8 cellular contexts compared by ENCODE assay signal in genomic region chr15:64387562-64388168, GRCh38. TPM values are rescaled to one million over a fixed set of nuclear protein-coding genes. Genes with fewer than 3 reads are reported as not detected.
A peak's percentile ranks its signal among the peaks of the same experiment; 100 is the strongest.
DNase-seq lines count a peak whose midpoint lies in the region; ATAC-seq and TF ChIP-seq lines count a peak whose summit lies in the region.

Gene TRIP4 (plus strand): TSS chr15:64387836. CDS start chr15:64387864, 28 bp downstream.

- CTCF ChIA-PET in CD4-positive, alpha-beta T cell (lab: Charles Lee), result interaction anchor here (0.5 to 1.4 kb wide), 4 partner anchors 29 to 665 kb away, joined by 3 to 4 read pairs (median 3); no protein-coding TSS in a partner anchor

- H3K27me3 ChIP-seq in CD4-positive, alpha-beta T cell (ENCODE audit: control insufficient read depth, insufficient read depth, low read length), result no peaks in the 10 kb centered on the region
- no peaks in the 10 kb centered on the region for H3K27me3 ChIP-seq in effector memory CD4-positive, alpha-beta T cell (replicated peaks; ENCODE audit: control insufficient read depth, insufficient read depth, low read length, poor library complexity, severe bottlenecking)

- H3K9me3 ChIP-seq in CD4-positive, alpha-beta T cell (ENCODE audit: control insufficient read depth, low read length), result no peaks in the 10 kb centered on the region
- no peaks in the 10 kb centered on the region for H3K9me3 ChIP-seq in effector memory CD4-positive, alpha-beta T cell (ENCODE audit: control insufficient read depth, low read length)

- peak; percentile 94 to 96 (median 95) for DNase-seq in CD4-positive, alpha-beta T cell
- DNase-seq in HK-2 (ENCODE audit: unreplicated experiment) (peak; percentile 92), medulla oblongata (ENCODE audit: extremely low spot score) (peak; percentile 94)
- peak; percentile 91 for DNase-seq in NK-92 treated with Interleukin-12 subunit alpha and Interleukin-12 subunit beta, amount 100 ng/mL, for 24 hours (lab: John Stamatoyannopoulos, UW)
- DNase-seq in activated CD8-positive, alpha-beta memory T cell treated with anti-CD3 and anti-CD28 coated beads for 24 hours, result peak; percentile 98
- DNase-seq in effector memory CD4-positive, alpha-beta T cell, result peak; percentile 91 to 95 (median 93)
- peak; percentile 91 for DNase-seq in stimulated activated CD8-positive, alpha-beta memory T cell treated with anti-CD3 and anti-CD28 coated beads, Interleukin-12 subunit alpha, Interleukin-12 subunit beta, amount 100 ng/mL, for 1 hour (ENCODE audit: low read depth)

- peak within 1 kb of the TSS; percentile 8 for H3K27ac ChIP-seq in CD4-positive, alpha-beta T cell (ENCODE audit: low read depth, low read length)
- H3K27ac ChIP-seq in effector memory CD4-positive, alpha-beta T cell (ENCODE audit: insufficient read depth, low read length, poor library complexity, severe bottlenecking), result peak within 1 kb of the TSS; percentile 58

- POLR2A ChIA-PET in CD4-positive, alpha-beta T cell (lab: Charles Lee), result interaction anchor here (0.6 to 2.6 kb wide), 39 partner anchors 11 to 1223 kb away, joined by 3 to 27 read pairs (median 5); partner anchors contain the start of genes CIAO2A, CSNK1G1, INTS14 and PARP16

- peak; percentile 99 for ATAC-seq in CD4-positive, alpha-beta T cell (ENCODE audit: poor library complexity)
- peak; percentile 96 for ATAC-seq in GM19452 (IDR thresholded peaks at IDR 0.05; ENCODE audit: unreplicated experiment)

- no peaks in the 10 kb centered on the region for H3K27me3 Mint-ChIP-seq in CD4-positive, alpha-beta T cell

- peak within 1 kb of the TSS; percentile 76 for H3K4me3 ChIP-seq in effector memory CD4-positive, alpha-beta T cell (ENCODE audit: insufficient read depth, low read depth, low read length, poor library complexity, severe bottlenecking)

- H3K27ac Mint-ChIP-seq in CD4-positive, alpha-beta T cell, result peak within 1 kb of the TSS; percentile 81

- H3K36me3 ChIP-seq in effector memory CD4-positive, alpha-beta T cell (ENCODE audit: control insufficient read depth, insufficient read depth, low read length), result no peaks in the 10 kb centered on the region

- intact Hi-C loops in CD4-positive, alpha-beta T cell (cut with DNase I, micrococcal nuclease), result loop anchor here (1.0 to 10.0 kb wide), 8 partner anchors 31 to 797 kb away; partner anchors contain the start of genes PPIB (in 2 of the 2), CIAO2A (in 1 of the 2), CLPX (in 1 of the 2) and CSNK1G1 (in 1 of the 2)

- H3K4me1 ChIP-seq in effector memory CD4-positive, alpha-beta T cell (ENCODE audit: control insufficient read depth, insufficient read depth, low read length, poor library complexity, severe bottlenecking), result peaks cover 7% of the 10 kb centered on the region

- H3K9me3 Mint-ChIP-seq in CD4-positive, alpha-beta T cell, result no peaks in the 10 kb centered on the region

- peaks cover 18% of the 10 kb centered on the region for H3K4me1 Mint-ChIP-seq in CD4-positive, alpha-beta T cell (ENCODE audit: low read depth)

- H3K4me3 Mint-ChIP-seq in CD4-positive, alpha-beta T cell, result peak within 1 kb of the TSS; percentile 98

- TF ChIP-seq CTCF in CD4-positive, alpha-beta T cell (IDR thresholded peaks at IDR 0.05), result no peak

- H3K36me3 Mint-ChIP-seq in CD4-positive, alpha-beta T cell (ENCODE audit: low read depth), result peaks cover 18% of the 10 kb centered on the region

RNA-seq across cellular contexts. Expression of gene TRIP4, which starts in this region (rescaled TPM):
- 10 to 100 TPM in 1 of 2 experiments, 1 to 10 TPM in 1; 9.6 to 10.7 TPM for total RNA-seq in CD4-positive, alpha-beta T cell

Comparison
In these comparisons a context has a peak if more than half of its experiments do, and no peak if none do; other contexts are left out.
1. Peak in every context shown above with its lines: DNase-seq, ATAC-seq, H3K4me3 ChIP-seq and H3K27ac ChIP-seq.